ENCODE assay signal across 30 cellular contexts in genomic region chr20:276620-277495, GRCh38. TPM values are rescaled to one million over a fixed set of nuclear protein-coding genes. Genes with fewer than 3 reads are reported as not detected.
"Had no signal": no experiment of that assay in that cellular context is flagged by ENCODE, and none has a peak within 500 bp of the region (broad histone marks: within the 10 kb centered on the region; RNA-seq: fewer than 3 reads in every experiment).

No MANE protein-coding gene starts in this region.

- H3K36me3 ChIP-seq: MG63, SJCRH30 had no signal

- H3K9me3 Mint-ChIP-seq: activated naive CD4-positive, alpha-beta T cell treated with anti-CD3 and anti-CD28 coated beads, Interleukin-2, amount 50 U/mL, for 72 hours; activated naive CD8-positive, alpha-beta T cell treated with anti-CD3 and anti-CD28 coated beads, Interleukin-2, amount 50 U/mL, for 24 hours; central memory CD8-positive, alpha-beta T cell had no signal

- H3K4me3 Mint-ChIP-seq: activated CD4-positive, alpha-beta T cell treated with anti-CD3 and anti-CD28 coated beads for 36 hours; activated naive CD8-positive, alpha-beta T cell treated with anti-CD3 and anti-CD28 coated beads, Interleukin-2, amount 50 U/mL, for 24 hours; central memory CD8-positive, alpha-beta T cell had no signal

- H3K9me3 ChIP-seq: ascending aorta, body of pancreas, MG63, SJCRH30, SK-N-SH had no signal

- H3K9ac ChIP-seq: SK-N-SH had no signal

- H3K4me1 ChIP-seq: ascending aorta, body of pancreas, SJCRH30 had no signal

- H3K27ac Mint-ChIP-seq: activated CD4-positive, alpha-beta T cell treated with anti-CD3 and anti-CD28 coated beads for 36 hours; activated naive CD8-positive, alpha-beta T cell treated with anti-CD3 and anti-CD28 coated beads, Interleukin-2, amount 50 U/mL, for 24 hours had no signal

- ATAC-seq: activated CD4-positive, alpha-beta T cell treated with anti-CD3 and anti-CD28 coated beads for 36 hours; activated naive CD4-positive, alpha-beta T cell treated with anti-CD3 and anti-CD28 coated beads, Interleukin-2, amount 50 U/mL, for 72 hours; activated naive CD8-positive, alpha-beta T cell treated with anti-CD3 and anti-CD28 coated beads, Interleukin-2, amount 50 U/mL, for 24 hours; body of pancreas; Right ventricle myocardium inferior had no signal

- H3K27ac ChIP-seq: ascending aorta, body of pancreas, SJCRH30, VCaP had no signal

- H3K27me3 Mint-ChIP-seq: activated CD4-positive, alpha-beta T cell treated with anti-CD3 and anti-CD28 coated beads for 36 hours; activated naive CD8-positive, alpha-beta T cell treated with anti-CD3 and anti-CD28 coated beads, Interleukin-2, amount 50 U/mL, for 24 hours; central memory CD8-positive, alpha-beta T cell had no signal

- H3K4me3 ChIP-seq: ascending aorta, body of pancreas, MG63, SJCRH30 had no signal

- DNase-seq: activated CD4-positive, alpha-beta T cell treated with anti-CD3 and anti-CD28 coated beads for 36 hours; activated CD4-positive, alpha-beta T cell treated with anti-CD3 and anti-CD28 coated beads, Interleukin-2, amount 50 U/mL, for 1 hour; activated CD4-positive, CD25-positive, alpha-beta regulatory T cell; activated naive CD4-positive, alpha-beta T cell treated with Interleukin-2 at 50 U/mL for 16 hours; activated naive CD8-positive, alpha-beta T cell treated with anti-CD3 and anti-CD28 coated beads, Interleukin-2, amount 50 U/mL, for 24 hours; activated T-cell treated with anti-CD3 and anti-CD28 coated beads, Interleukin-2, amount 50 U/mL, for 1 hour; amniotic stem cell; MG63; MV-4-11; NCI-H1092 treated with DMSO at 0.1 percent for 48 hours; NCI-H1417 treated with DMSO at 0.1 percent for 48 hours; NCI-H1694; NCI-H2029; NCI-H2107; NCI-H2171 treated with DMSO at 0.1 percent for 48 hours; NCI-H226; NCI-H69; RPMI8226; SJCRH30; SK-N-SH; T-helper 1 cell had no signal

- H3K27me3 ChIP-seq: ascending aorta, body of pancreas, MG63, SJCRH30 had no signal

- H3K4me1 Mint-ChIP-seq: activated CD4-positive, alpha-beta T cell treated with anti-CD3 and anti-CD28 coated beads for 36 hours; activated naive CD8-positive, alpha-beta T cell treated with anti-CD3 and anti-CD28 coated beads, Interleukin-2, amount 50 U/mL, for 24 hours; central memory CD8-positive, alpha-beta T cell had no signal

- H3K4me2 ChIP-seq: SK-N-SH had no signal

RNA-seq across cellular contexts. Expression of gene DEFB132, which starts 19.3 kb away (rescaled TPM):
- total RNA-seq: activated CD4-positive, alpha-beta T cell treated with anti-CD3 and anti-CD28 coated beads for 36 hours; activated naive CD4-positive, alpha-beta T cell treated with anti-CD3 and anti-CD28 coated beads, Interleukin-2, amount 50 U/mL, for 72 hours; body of pancreas; bronchial epithelial cell; NCI-H460; Right ventricle myocardium inferior; SJCRH30; T-helper 2 cell treated with Interferon-gamma antibody and Interleukin-4, amounts not matched to agents 100 ng/mL and 5 ng/mL, for 36 hours had no signal
- polyA plus RNA-seq: SK-N-SH had no signal

RNA-seq across cellular contexts. Expression of gene DEFB129, which starts 49.8 kb away (rescaled TPM):
- total RNA-seq: activated CD4-positive, alpha-beta T cell treated with anti-CD3 and anti-CD28 coated beads for 36 hours; activated naive CD4-positive, alpha-beta T cell treated with anti-CD3 and anti-CD28 coated beads, Interleukin-2, amount 50 U/mL, for 72 hours; ascending aorta; body of pancreas; bronchial epithelial cell; NCI-H460; Right ventricle myocardium inferior; SJCRH30; T-helper 2 cell treated with Interferon-gamma antibody and Interleukin-4, amounts not matched to agents 100 ng/mL and 5 ng/mL, for 36 hours had no signal
- polyA plus RNA-seq: SK-N-SH had no signal
